In genomic region chr2:190277234-190278112, GRCh38 we compare ENCODE assay signal across 9 cellular contexts. TPM values are rescaled to one million over a fixed set of nuclear protein-coding genes. Genes with fewer than 3 reads are reported as not detected.
DNase-seq lines count a peak whose midpoint lies in the region; ATAC-seq and TF ChIP-seq lines count a peak whose summit lies in the region.
"Had no signal": no experiment of that assay in that cellular context is flagged by ENCODE, and none has a peak within 500 bp of the region (broad histone marks: within the 10 kb centered on the region; RNA-seq: fewer than 3 reads in every experiment).

No MANE protein-coding gene starts in this region.

- H3K4me3 ChIP-seq in AG04450 (ENCODE audit: low read depth, low read length) (no peak overlapping the region), lung (no peak overlapping the region), MG63 (no peak overlapping the region)

- 59 to 61% methylated on average over 4 of the region's 4 CpGs for WGBS in lung, 2 donors

- H3K4me1 Mint-ChIP-seq in brain, result peaks cover 4% of the 10 kb centered on the region

- no peaks in the 10 kb centered on the region for H3K27me3 ChIP-seq in AG04450 (ENCODE audit: control insufficient read depth, insufficient read depth, low read length)
- H3K27me3 ChIP-seq in lung (ENCODE audit: control insufficient read depth, insufficient read depth), result no peaks in the 10 kb centered on the region
- H3K27me3 ChIP-seq in MG63, result no peaks in the 10 kb centered on the region

- POLR2A ChIA-PET in AG04450 (lab: Yijun Ruan, JAX), result interaction anchor here (0.6 to 1.7 kb wide), 2 partner anchors 189 to 514 kb away, joined by 3 read pairs; no protein-coding TSS in a partner anchor

- H3K27ac ChIP-seq in AG04450 (ENCODE audit: low read depth, low read length), result no peak overlapping the region
- no peak overlapping the region for H3K27ac ChIP-seq in lung (ENCODE audit: low read depth in 1 of 2, low read length in 1 of 2)
- H3K27ac ChIP-seq: epithelial cell of prostate had no signal

- no peak overlapping the region for H3K4me3 Mint-ChIP-seq in brain

- no peak for ATAC-seq in lung (ENCODE audit: insufficient read depth, low FRiP score)
- ATAC-seq in HG02759 (IDR thresholded peaks at IDR 0.05; ENCODE audit: unreplicated experiment), result no peak

- peaks cover 0 to 1% of the 10 kb centered on the region in 2 donors for H3K4me1 ChIP-seq in lung (ENCODE audit: control insufficient read depth in 2 of 2, insufficient read depth in 2 of 2, low read length in 2 of 2)

- no peak overlapping the region for H3K27ac Mint-ChIP-seq in brain

- CTCF ChIA-PET in AG04450 (lab: Charles Lee), result interaction anchor here (0.7 to 4.4 kb wide), 15 partner anchors 10 to 479 kb away, joined by 3 to 31 read pairs (median 3); no protein-coding TSS in a partner anchor

- peaks cover 1 to 3% of the 10 kb centered on the region in 2 donors for H3K36me3 ChIP-seq in lung (ENCODE audit: control insufficient read depth in 2 of 2, insufficient read depth in 2 of 2, low read length in 2 of 2)
- H3K36me3 ChIP-seq in MG63, result no peaks in the 10 kb centered on the region

- H3K9me3 ChIP-seq in AG04450 (ENCODE audit: control insufficient read depth, insufficient read depth, low read length), result no peaks in the 10 kb centered on the region; the same call in 1 of the 2 replicates
- H3K9me3 ChIP-seq in lung (ENCODE audit: control insufficient read depth in 2 of 2, insufficient read depth in 1 of 2, low read length in 1 of 2), result no peaks in the 10 kb centered on the region
- H3K9me3 ChIP-seq in MG63, result no peaks in the 10 kb centered on the region

- DNase-seq in AG04450 (ENCODE audit: low read depth, low spot score) (no peak), GM03348 (ENCODE audit: low spot score) (peak; percentile 24), NCI-H2171 treated with DMSO at 0.1 percent for 48 hours (lab: John Stamatoyannopoulos, UW) (peak; percentile 21), lung (ENCODE audit: low spot score) (no peak), MG63 (no peak), cerebellar nuclear complex (lab: John Stamatoyannopoulos, UW) (no peak)

- H3K9me3 Mint-ChIP-seq in brain, result no peaks in the 10 kb centered on the region

- peaks cover 67% of the 10 kb centered on the region for H3K36me3 Mint-ChIP-seq in brain

- H3K27me3 Mint-ChIP-seq in brain, result peaks cover 2% of the 10 kb centered on the region

- peak; percentile 63 for TF ChIP-seq CTCF in AG04450 (IDR thresholded peaks at IDR 0.05; ENCODE audit: low read depth, low read length)
- TF ChIP-seq CTCF in brain (conservative IDR thresholded peaks at IDR 0.05), result peak; percentile 53 to 69
- peak; percentile 6 for TF ChIP-seq CTCF in lung (IDR thresholded peaks at IDR 0.05; ENCODE audit: control extremely low read depth, extremely low read depth)

RNA-seq across cellular contexts. Expression of gene HIBCH, which starts 42.2 kb away (rescaled TPM):
- polyA plus RNA-seq in AG04450 (2011; rRNA removed) (16.9 and 23.8 TPM in 2 replicates), brain (ENCODE audit: insufficient read depth, low read depth, low replicate concordance) (12.4 TPM), lung (10 to 100 TPM; 14.2 to 14.3 TPM)
- polyA minus RNA-seq in AG04450 (2011; rRNA and poly(A)+ RNA removed), result 10.3 and 17.0 TPM in 2 replicates
- 10 to 100 TPM; 21.4 to 50.0 TPM for total RNA-seq in lung
- total RNA-seq in MG63 (2014; rRNA removed; shearing (Covaris generic); ENCODE audit: low replicate concordance), result 7.4 and 13.9 TPM in 2 replicates

Comparison
In these comparisons a context has a peak if more than half of its experiments do, and no peak if none do; other contexts are left out.
1. DNase-seq: peak in GM03348 (single experiment) and NCI-H2171 treated with DMSO at 0.1 percent for 48 hours (single experiment); none in AG04450 (single experiment), lung (single experiment), MG63 (single experiment) and cerebellar nuclear complex (0 of 2).
2. CTCF ChIP-seq: peak in every context shown above with its lines; median percentile 63 in AG04450; 61 in brain; 6 in lung.